In the genomic region with DNA sequence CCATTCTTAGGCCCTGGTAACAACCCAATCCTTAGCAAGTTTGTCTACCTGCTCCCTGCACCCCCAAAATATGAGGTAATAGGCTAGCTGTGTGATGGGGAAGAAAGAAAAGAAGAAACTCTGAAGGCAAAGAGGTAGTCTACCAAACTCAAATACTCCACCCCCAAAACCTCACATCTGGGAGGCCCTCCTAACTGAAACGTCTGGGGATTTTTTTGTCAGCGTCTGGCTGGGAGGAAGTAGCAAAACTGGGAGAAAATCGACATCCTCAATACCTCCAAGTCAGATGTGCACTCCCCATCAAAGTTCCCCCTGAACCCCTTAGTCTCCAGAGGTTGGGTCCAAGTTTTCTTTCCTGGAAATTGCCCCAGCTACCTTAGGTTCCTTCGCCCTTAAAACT, we compare ENCODE assay signal across 8 cellular contexts. TPM values are rescaled to one million over a fixed set of nuclear protein-coding genes. Genes with fewer than 3 reads are reported as not detected.
DNase-seq lines count a peak whose midpoint lies in the region; ATAC-seq and TF ChIP-seq lines count a peak whose summit lies in the region.

No MANE protein-coding gene starts in this region.

- CTCF ChIA-PET in activated CD8-positive, alpha-beta memory T cell treated with anti-CD3 and anti-CD28 coated beads, Interleukin-2, amount 10 ng/mL, durations not matched to agents 7 days and 5 days (lab: Charles Lee): interaction anchor here (1.7 kb wide), 1 partner anchor 11 kb away, joined by 4 read pairs; no protein-coding TSS in a partner anchor

- peak overlapping the region; percentile 72 for H3K4me3 ChIP-seq in kidney epithelial cell (ENCODE audit: low read depth, low read length)
- peak overlapping the region in 2 of 3 donors; percentile 45 to 56 for H3K4me3 ChIP-seq in thyroid gland (replicated peaks in 1 of 3)

- no peaks in the 10 kb centered on the region for H3K9me3 Mint-ChIP-seq in activated CD8-positive, alpha-beta memory T cell treated with anti-CD3 and anti-CD28 coated beads, Interleukin-2, amount 10 ng/mL, durations not matched to agents 7 days and 5 days (ENCODE audit: low read depth)
- no peaks in the 10 kb centered on the region for H3K9me3 Mint-ChIP-seq in activated T-helper 17 cell treated with anti-CD3 and anti-CD28 coated beads, Interleukin-2, amount 50 U/mL, for 72 hours

- no peaks in the 10 kb centered on the region for H3K9me3 ChIP-seq in thyroid gland

- H3K4me1 ChIP-seq in thyroid gland: peaks cover 0 to 5% of the 10 kb centered on the region in 2 donors

- peak overlapping the region; percentile 99 for H3K4me3 Mint-ChIP-seq in activated CD8-positive, alpha-beta memory T cell treated with anti-CD3 and anti-CD28 coated beads, Interleukin-2, amount 10 ng/mL, durations not matched to agents 7 days and 5 days
- H3K4me3 Mint-ChIP-seq in activated T-helper 17 cell treated with anti-CD3 and anti-CD28 coated beads, Interleukin-2, amount 50 U/mL, for 72 hours: peak overlapping the region; percentile 89

- intact Hi-C loops in thyroid gland (cut with DNase I): no loop called here

- peak overlapping the region in 2 of 3 donors; percentile 86 to 90 for H3K27ac ChIP-seq in thyroid gland

- no peak for TF ChIP-seq CTCF in kidney epithelial cell (IDR thresholded peaks at IDR 0.05; ENCODE audit: insufficient read depth, low read length, poor library complexity, severe bottlenecking)
- TF ChIP-seq CTCF in thyroid gland (IDR thresholded peaks at IDR 0.05): no peak

- H3K27ac Mint-ChIP-seq in activated CD8-positive, alpha-beta memory T cell treated with anti-CD3 and anti-CD28 coated beads, Interleukin-2, amount 10 ng/mL, durations not matched to agents 7 days and 5 days: peak overlapping the region; percentile 88
- H3K27ac Mint-ChIP-seq in activated T-helper 17 cell treated with anti-CD3 and anti-CD28 coated beads, Interleukin-2, amount 50 U/mL, for 72 hours: peak overlapping the region; percentile 88

- no peaks in the 10 kb centered on the region for H3K27me3 Mint-ChIP-seq in activated CD8-positive, alpha-beta memory T cell treated with anti-CD3 and anti-CD28 coated beads, Interleukin-2, amount 10 ng/mL, durations not matched to agents 7 days and 5 days
- H3K27me3 Mint-ChIP-seq in activated T-helper 17 cell treated with anti-CD3 and anti-CD28 coated beads, Interleukin-2, amount 50 U/mL, for 72 hours: no peaks in the 10 kb centered on the region

- DNase-seq in activated CD8-positive, alpha-beta memory T cell treated with anti-CD3 and anti-CD28 coated beads, Interleukin-2, amount 10 ng/mL, durations not matched to agents 7 days and 5 days: no peak
- DNase-seq in activated CD8-positive, alpha-beta memory T cell treated with anti-CD3 and anti-CD28 coated beads, Interleukin-2, amount 50 U/mL, for 48 hours: no peak
- DNase-seq in kidney epithelial cell (ENCODE audit: low read depth) (no peak), thyroid gland (no peak), HK-2 (ENCODE audit: unreplicated experiment) (no peak), COR-L47 (lab: John Stamatoyannopoulos, UW) (no peak), AG08396 (ENCODE audit: low spot score) (no peak)

- no peaks in the 10 kb centered on the region for H3K27me3 ChIP-seq in kidney epithelial cell (ENCODE audit: control insufficient read depth, insufficient read depth, low read length)
- no peaks in the 10 kb centered on the region for H3K27me3 ChIP-seq in thyroid gland

- H3K4me1 Mint-ChIP-seq in activated CD8-positive, alpha-beta memory T cell treated with anti-CD3 and anti-CD28 coated beads, Interleukin-2, amount 10 ng/mL, durations not matched to agents 7 days and 5 days: peaks cover 20% of the 10 kb centered on the region
- peaks cover 5% of the 10 kb centered on the region for H3K4me1 Mint-ChIP-seq in activated T-helper 17 cell treated with anti-CD3 and anti-CD28 coated beads, Interleukin-2, amount 50 U/mL, for 72 hours

- H3K36me3 ChIP-seq in kidney epithelial cell (ENCODE audit: control insufficient read depth, insufficient read depth, low read length) (no peaks in the 10 kb centered on the region), thyroid gland (no peaks in the 10 kb centered on the region)

- 8 to 26% methylated on average over 4 of the region's 4 CpGs for WGBS in thyroid gland, 2 donors

- no peak for ATAC-seq in activated CD8-positive, alpha-beta memory T cell treated with anti-CD3 and anti-CD28 coated beads, Interleukin-2, amount 10 ng/mL, durations not matched to agents 7 days and 5 days
- ATAC-seq in activated T-helper 17 cell treated with anti-CD3 and anti-CD28 coated beads, Interleukin-2, amount 50 U/mL, for 72 hours (replicated peaks): no peak

- no peak for TF ChIP-seq POLR2A in thyroid gland (IDR thresholded peaks at IDR 0.05)

- H3K36me3 Mint-ChIP-seq in activated CD8-positive, alpha-beta memory T cell treated with anti-CD3 and anti-CD28 coated beads, Interleukin-2, amount 10 ng/mL, durations not matched to agents 7 days and 5 days: peaks cover 7% of the 10 kb centered on the region
- H3K36me3 Mint-ChIP-seq in activated T-helper 17 cell treated with anti-CD3 and anti-CD28 coated beads, Interleukin-2, amount 50 U/mL, for 72 hours (ENCODE audit: low read depth): peaks cover 7% of the 10 kb centered on the region

RNA-seq across cellular contexts. Expression of a gene that starts 1.0 kb away (rescaled TPM):
- 10 to 100 TPM; 41.2 to 44.7 TPM for total RNA-seq in activated CD8-positive, alpha-beta memory T cell treated with anti-CD3 and anti-CD28 coated beads, Interleukin-2, amount 10 ng/mL, durations not matched to agents 7 days and 5 days
- total RNA-seq in activated T-helper 17 cell treated with anti-CD3 and anti-CD28 coated beads, Interleukin-2, amount 50 U/mL, for 72 hours: 10 to 100 TPM; 28.7 to 35.4 TPM
- total RNA-seq in kidney epithelial cell: 115 and 121 TPM in 2 replicates
- 100 to 1,000 TPM; 189 to 225 (median 205) TPM for total RNA-seq in thyroid gland
